Comparison of ENCODE assay signal across 11 cellular contexts in genomic region chr5:79172269-79172668, GRCh38.
"Had no signal": no experiment of that assay in that cellular context is flagged by ENCODE, and none has a peak within 500 bp of the region (broad histone marks: within the 10 kb centered on the region; RNA-seq: fewer than 3 reads in every experiment).

No MANE protein-coding gene starts in this region.

- H3K4me3 ChIP-seq: right atrium auricular region, smooth muscle cell had no signal

- DNase-seq: activated CD4-positive, alpha-beta T cell treated with anti-CD3 and anti-CD28 coated beads, Interleukin-2, amount 50 U/mL, for 48 hours; activated naive CD4-positive, alpha-beta T cell treated with anti-CD3 and anti-CD28 coated beads, Interleukin-2, amount 10 ng/mL, durations not matched to agents 7 days and 5 days; activated T-cell treated with anti-CD3 and anti-CD28 coated beads, Interleukin-2, amount 50 U/mL, for 1 hour; effector CD4-positive, alpha-beta T cell; foreskin keratinocyte; naive thymus-derived CD4-positive, alpha-beta T cell; stimulated activated naive CD8-positive, alpha-beta T cell treated with anti-CD3 and anti-CD28 coated beads, Interleukin-15, Interleukin-2, amounts not matched to agents 100 U/mL and 50 U/mL, for 24 hours; T-cell; T-helper 9 cell had no signal

- H3K4me3 Mint-ChIP-seq: activated naive CD4-positive, alpha-beta T cell treated with anti-CD3 and anti-CD28 coated beads, Interleukin-2, amount 10 ng/mL, durations not matched to agents 7 days and 5 days; naive thymus-derived CD4-positive, alpha-beta T cell; T-cell had no signal

- H3K9me3 Mint-ChIP-seq: activated naive CD4-positive, alpha-beta T cell treated with anti-CD3 and anti-CD28 coated beads, Interleukin-2, amount 10 ng/mL, durations not matched to agents 7 days and 5 days; naive thymus-derived CD4-positive, alpha-beta T cell; T-cell had no signal

- H3K27me3 ChIP-seq: foreskin keratinocyte, right atrium auricular region had no signal

- H3K9me3 ChIP-seq: right atrium auricular region had no signal

- H3K36me3 ChIP-seq: right atrium auricular region had no signal

- H3K27ac ChIP-seq: foreskin keratinocyte, right atrium auricular region had no signal

- H3K27me3 Mint-ChIP-seq: naive thymus-derived CD4-positive, alpha-beta T cell; T-cell had no signal

- H3K27ac Mint-ChIP-seq: activated naive CD4-positive, alpha-beta T cell treated with anti-CD3 and anti-CD28 coated beads, Interleukin-2, amount 10 ng/mL, durations not matched to agents 7 days and 5 days; naive thymus-derived CD4-positive, alpha-beta T cell; T-cell had no signal

- H3K36me3 Mint-ChIP-seq: activated naive CD4-positive, alpha-beta T cell treated with anti-CD3 and anti-CD28 coated beads, Interleukin-2, amount 10 ng/mL, durations not matched to agents 7 days and 5 days; T-cell had no signal

- H3K4me1 Mint-ChIP-seq: activated naive CD4-positive, alpha-beta T cell treated with anti-CD3 and anti-CD28 coated beads, Interleukin-2, amount 10 ng/mL, durations not matched to agents 7 days and 5 days; naive thymus-derived CD4-positive, alpha-beta T cell; T-cell had no signal
